Comparison of ENCODE assay signal across 19 cellular contexts in genomic region chr14:58730793-58731464, GRCh38.
DNase-seq lines count a peak whose midpoint lies in the region; ATAC-seq and TF ChIP-seq lines count a peak whose summit lies in the region.
"Had no signal": no experiment of that assay in that cellular context is flagged by ENCODE, and none has a peak within 500 bp of the region (broad histone marks: within the 10 kb centered on the region; RNA-seq: fewer than 3 reads in every experiment).

No MANE protein-coding gene starts in this region.

- H3K27ac ChIP-seq in SJSA1 = peak overlapping the region; percentile 87
- H3K27ac ChIP-seq: VCaP had no signal

- no peak for ATAC-seq in HG02759 (IDR thresholded peaks at IDR 0.05; ENCODE audit: unreplicated experiment)
- ATAC-seq in natural killer cell treated with Interleukin-12 subunit alpha and Interleukin-12 subunit beta and Interleukin-15 and Interleukin-18, amount 100 ng/mL, for 72 hours = no peak
- ATAC-seq: activated CD8-positive, alpha-beta T cell treated with anti-CD3 and anti-CD28 coated beads for 36 hours; T-cell had no signal

- H3K4me2 ChIP-seq in skeletal muscle satellite cell (ENCODE audit: low read length) = peak overlapping the region; percentile 71

- H3K4me1 Mint-ChIP-seq in natural killer cell treated with Interleukin-12 subunit alpha and Interleukin-12 subunit beta and Interleukin-15 and Interleukin-18, amount 100 ng/mL, for 72 hours (ENCODE audit: low read depth in 2 of 2) = no peaks in the 10 kb centered on the region
- H3K4me1 Mint-ChIP-seq in activated naive CD8-positive, alpha-beta T cell treated with anti-CD3 and anti-CD28 coated beads for 36 hours = peaks cover 17% of the 10 kb centered on the region
- H3K4me1 Mint-ChIP-seq: T-cell had no signal

- peaks cover 29% of the 10 kb centered on the region for H3K4me1 ChIP-seq in SJSA1 (replicated peaks)
- H3K4me1 ChIP-seq in skeletal muscle satellite cell (ENCODE audit: control insufficient read depth, insufficient read depth, low read length) = peaks cover 29% of the 10 kb centered on the region

- peak; percentile 28 for DNase-seq in GM03348 (ENCODE audit: low spot score)
- no peak for DNase-seq in SJSA1 (ENCODE audit: low read depth in 1 of 2, low spot score in 2 of 2)
- peak; percentile 42 for DNase-seq in fibroblast of pulmonary artery (ENCODE audit: low read depth)
- no peak for DNase-seq in natural killer cell treated with Interleukin-12 subunit alpha and Interleukin-12 subunit beta and Interleukin-15 and Interleukin-18, amount 100 ng/mL, for 72 hours (ENCODE audit: low spot score)
- no peak for DNase-seq in NCI-H1436 treated with DMSO at 0.1 percent for 48 hours (lab: John Stamatoyannopoulos, UW)
- DNase-seq in activated naive CD8-positive, alpha-beta T cell treated with anti-CD3 and anti-CD28 coated beads for 36 hours = no peak
- DNase-seq: activated CD8-positive, alpha-beta T cell treated with anti-CD3 and anti-CD28 coated beads for 36 hours; adrenal gland; C1 segment of cervical spinal cord; heart left ventricle; NCI-H1048; NCI-H2107; NCI-H82; stimulated activated CD4-positive, alpha-beta T cell treated with anti-CD3 and anti-CD28 coated beads, Interleukin-15, amount 100 ng/mL, for 24 hours; T-cell had no signal

- H3K36me3 Mint-ChIP-seq in natural killer cell treated with Interleukin-12 subunit alpha and Interleukin-12 subunit beta and Interleukin-15 and Interleukin-18, amount 100 ng/mL, for 72 hours = no peaks in the 10 kb centered on the region
- H3K36me3 Mint-ChIP-seq in activated naive CD8-positive, alpha-beta T cell treated with anti-CD3 and anti-CD28 coated beads for 36 hours = no peaks in the 10 kb centered on the region
- H3K36me3 Mint-ChIP-seq: T-cell had no signal

- H3K4me3 Mint-ChIP-seq in natural killer cell treated with Interleukin-12 subunit alpha and Interleukin-12 subunit beta and Interleukin-15 and Interleukin-18, amount 100 ng/mL, for 72 hours = no peak overlapping the region
- H3K4me3 Mint-ChIP-seq in activated naive CD8-positive, alpha-beta T cell treated with anti-CD3 and anti-CD28 coated beads for 36 hours = no peak overlapping the region
- H3K4me3 Mint-ChIP-seq: activated CD8-positive, alpha-beta T cell treated with anti-CD3 and anti-CD28 coated beads for 36 hours; T-cell had no signal

- H3K36me3 ChIP-seq in SJSA1 (no peaks in the 10 kb centered on the region), skeletal muscle satellite cell (ENCODE audit: insufficient read depth, low read length) (no peaks in the 10 kb centered on the region)
- H3K36me3 ChIP-seq: adrenal gland, heart left ventricle had no signal

- no peaks in the 10 kb centered on the region; the same call in 1 of the 2 replicates for H3K9me3 ChIP-seq in SJSA1 (replicated peaks)
- H3K9me3 ChIP-seq in skeletal muscle satellite cell (replicated peaks; ENCODE audit: low read length) = no peaks in the 10 kb centered on the region
- H3K9me3 ChIP-seq: adrenal gland, heart left ventricle had no signal

- H3K27ac Mint-ChIP-seq in natural killer cell treated with Interleukin-12 subunit alpha and Interleukin-12 subunit beta and Interleukin-15 and Interleukin-18, amount 100 ng/mL, for 72 hours = no peak overlapping the region
- no peak overlapping the region for H3K27ac Mint-ChIP-seq in activated naive CD8-positive, alpha-beta T cell treated with anti-CD3 and anti-CD28 coated beads for 36 hours
- H3K27ac Mint-ChIP-seq: activated CD8-positive, alpha-beta T cell treated with anti-CD3 and anti-CD28 coated beads for 36 hours; progenitor cell of endocrine pancreas; T-cell had no signal

- H3K4me3 ChIP-seq in SJSA1 (no peak overlapping the region), fibroblast of pulmonary artery (replicated peaks; ENCODE audit: low read depth, low read length) (no peak overlapping the region), skeletal muscle satellite cell (ENCODE audit: low read length) (peak overlapping the region; percentile 41)
- H3K4me3 ChIP-seq: adrenal gland, heart left ventricle had no signal

- no peak for TF ChIP-seq CTCF in fibroblast of pulmonary artery (IDR thresholded peaks at IDR 0.05; ENCODE audit: low read length, missing control alignments)

- peaks cover 7 to 10% of the 10 kb centered on the region in 2 donors for H3K27me3 Mint-ChIP-seq in natural killer cell treated with Interleukin-12 subunit alpha and Interleukin-12 subunit beta and Interleukin-15 and Interleukin-18, amount 100 ng/mL, for 72 hours
- peaks cover 19% of the 10 kb centered on the region for H3K27me3 Mint-ChIP-seq in activated naive CD8-positive, alpha-beta T cell treated with anti-CD3 and anti-CD28 coated beads for 36 hours

- H3K27me3 ChIP-seq in SJSA1 (replicated peaks) (no peaks in the 10 kb centered on the region), skeletal muscle satellite cell (ENCODE audit: control insufficient read depth, insufficient read depth, low read length) (no peaks in the 10 kb centered on the region)
- H3K27me3 ChIP-seq: adrenal gland, heart left ventricle had no signal

- peak overlapping the region; percentile 71 for H3K9ac ChIP-seq in skeletal muscle satellite cell (ENCODE audit: low read depth, low read length)

- peaks cover 3% of the 10 kb centered on the region for H3K9me3 Mint-ChIP-seq in natural killer cell treated with Interleukin-12 subunit alpha and Interleukin-12 subunit beta and Interleukin-15 and Interleukin-18, amount 100 ng/mL, for 72 hours
- no peaks in the 10 kb centered on the region for H3K9me3 Mint-ChIP-seq in activated naive CD8-positive, alpha-beta T cell treated with anti-CD3 and anti-CD28 coated beads for 36 hours
- H3K9me3 Mint-ChIP-seq: activated CD8-positive, alpha-beta T cell treated with anti-CD3 and anti-CD28 coated beads for 36 hours; T-cell had no signal

Comparison
In these comparisons a context has a peak if more than half of its experiments do, and no peak if none do; other contexts are left out.
1. DNase-seq: peak in GM03348 (single experiment) and fibroblast of pulmonary artery (single experiment); none in SJSA1 (0 of 2), natural killer cell treated with Interleukin-12 subunit alpha and Interleukin-12 subunit beta and Interleukin-15 and Interleukin-18, amount 100 ng/mL, for 72 hours (single experiment), NCI-H1436 treated with DMSO at 0.1 percent for 48 hours (single experiment) and activated naive CD8-positive, alpha-beta T cell treated with anti-CD3 and anti-CD28 coated beads for 36 hours (single experiment).